31 cellular contexts compared by ENCODE assay signal in the genomic region with DNA sequence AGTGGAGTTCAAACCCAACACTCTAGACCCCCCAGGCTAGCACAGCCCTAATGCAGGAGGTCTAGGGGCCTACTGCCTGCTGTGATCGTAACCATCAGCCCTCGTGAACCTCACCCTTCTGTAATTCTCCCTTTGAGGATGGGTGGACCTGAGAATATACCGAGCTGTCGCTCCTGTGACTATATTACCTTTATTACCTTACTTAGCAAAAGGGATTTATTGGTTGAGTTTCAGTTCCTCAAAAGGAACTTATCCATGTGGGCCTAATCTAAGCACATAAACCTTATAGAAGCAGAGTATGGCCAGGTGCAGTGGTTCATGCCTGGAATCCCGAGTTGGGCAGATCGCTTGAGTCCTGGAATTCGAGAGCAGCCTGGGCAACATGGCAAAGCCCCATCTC. TPM values are rescaled to one million over a fixed set of nuclear protein-coding genes. Genes with fewer than 3 reads are reported as not detected.
DNase-seq lines count a peak whose midpoint lies in the region; ATAC-seq, FAIRE-seq and TF ChIP-seq lines count a peak whose summit lies in the region.
"Had no signal": no experiment of that assay in that cellular context is flagged by ENCODE, and none has a peak within 500 bp of the region (broad histone marks: within the 10 kb centered on the region; RNA-seq: fewer than 3 reads in every experiment).

No MANE protein-coding gene starts in this region.

- H3K4me3 ChIP-seq in trophoblast cell (ENCODE audit: low read depth, low read length) (no peak overlapping the region), HepG2 (replicated peaks in 1 of 3; ENCODE audit: insufficient read depth in 1 of 3, low read depth in 2 of 3, low read length in 3 of 3) (no peak overlapping the region), ovary (no peak overlapping the region)
- H3K4me3 ChIP-seq: BLaER1, GM23248, smooth muscle cell, tibial nerve had no signal

- no peak for FAIRE-seq in HepG2 (lab: Jason Lieb, UNC)

- H3K9ac ChIP-seq in trophoblast cell (ENCODE audit: low read length) (no peak overlapping the region), HepG2 (ENCODE audit: insufficient read depth, low read depth, low read length) (no peak overlapping the region)
- H3K9ac ChIP-seq: BLaER1, GM23248 had no signal

- H3K27me3 Mint-ChIP-seq in activated B cell treated with CpG ODN at 0.5 μM for 24 hours: peaks cover 10% of the 10 kb centered on the region

- peak overlapping the region; percentile 55 for H2AK5ac ChIP-seq in trophoblast cell (ENCODE audit: low read length)

- CTCF ChIA-PET in activated B cell treated with CpG ODN at 0.5 μM for 24 hours (lab: Charles Lee) (interaction anchor here (1.0 kb wide), 1 partner anchor 138 kb away, joined by 3 read pairs; no protein-coding TSS in a partner anchor), HepG2 (lab: Yijun Ruan, JAX; ENCODE audit: low intra/inter-chr PET ratio, low total read pairs) (no interaction called here)

- no peak overlapping the region for H4K91ac ChIP-seq in trophoblast cell (ENCODE audit: low read depth, low read length)

- H3K27ac Mint-ChIP-seq in activated B cell treated with CpG ODN at 0.5 μM for 24 hours: peak overlapping the region; percentile 31
- H3K27ac Mint-ChIP-seq: natural killer cell treated with Interleukin-12 subunit alpha and Interleukin-12 subunit beta and Interleukin-15 and Interleukin-18, amount 100 ng/mL, for 72 hours had no signal

- H3K9me3 Mint-ChIP-seq in activated B cell treated with CpG ODN at 0.5 μM for 24 hours: peaks cover 4% of the 10 kb centered on the region
- H3K9me3 Mint-ChIP-seq: natural killer cell treated with Interleukin-12 subunit alpha and Interleukin-12 subunit beta and Interleukin-15 and Interleukin-18, amount 100 ng/mL, for 72 hours had no signal

- H2BK5ac ChIP-seq in trophoblast cell (ENCODE audit: low read depth, low read length, poor library complexity): no peak overlapping the region

- peak; percentile 55 for ATAC-seq in GM18868 (IDR thresholded peaks at IDR 0.05; ENCODE audit: unreplicated experiment)
- peak; percentile 44 for ATAC-seq in HG03354 (IDR thresholded peaks at IDR 0.05; ENCODE audit: poor library complexity, severe bottlenecking, unreplicated experiment)
- ATAC-seq in activated B cell treated with CpG ODN at 0.5 μM for 24 hours (ENCODE audit: low read depth): peak; percentile 79
- ATAC-seq in HepG2: no peak
- ATAC-seq in HG02973 (IDR thresholded peaks at IDR 0.05; ENCODE audit: unreplicated experiment): no peak
- ATAC-seq: left ventricle myocardium superior; natural killer cell treated with Interleukin-12 subunit alpha and Interleukin-12 subunit beta and Interleukin-15 and Interleukin-18, amount 100 ng/mL, for 72 hours had no signal

- no TSS peak for BruUV-seq in HepG2 (replicated peaks; lab: Mats Ljungman, UMichigan)

- peaks cover 34% of the 10 kb centered on the region for H3K4me1 Mint-ChIP-seq in activated B cell treated with CpG ODN at 0.5 μM for 24 hours

- in situ Hi-C loops in HepG2 (cut with HindIII; ENCODE audit: extremely low pct_ligation_motif_present, low pct_unique_long_range_greater_than_20kb): no loop called here

- peaks cover 26% of the 10 kb centered on the region for H3K79me1 ChIP-seq in trophoblast cell (ENCODE audit: low read length)

- no peak overlapping the region for H3K14ac ChIP-seq in trophoblast cell (ENCODE audit: low read length)

- H3K4me2 ChIP-seq in trophoblast cell (ENCODE audit: low read length) (no peak overlapping the region), HepG2 (ENCODE audit: low read depth, low read length) (no peak overlapping the region)
- H3K4me2 ChIP-seq: smooth muscle cell had no signal

- intact Hi-C loops in activated B cell treated with CpG ODN at 0.5 μM for 24 hours (cut with micrococcal nuclease) (loop anchor here (10.0 kb wide), 1 partner anchor 75 kb away; no protein-coding TSS in a partner anchor), HepG2 (cut with micrococcal nuclease; ENCODE audit: unreplicated experiment) (no loop called here), ovary (cut with DNase I) (no loop called here)

- H3K9me3 ChIP-seq in trophoblast cell (ENCODE audit: insufficient read depth, low read depth, low read length) (peaks cover 4% of the 10 kb centered on the region), HepG2 (ENCODE audit: low read length) (no peaks in the 10 kb centered on the region), ovary (no peaks in the 10 kb centered on the region)
- H3K9me3 ChIP-seq: BLaER1, tibial nerve had no signal

- H3K36me3 Mint-ChIP-seq in activated B cell treated with CpG ODN at 0.5 μM for 24 hours (ENCODE audit: low read depth): no peaks in the 10 kb centered on the region
- H3K36me3 Mint-ChIP-seq: brain; mesothelial cell of epicardium; natural killer cell treated with Interleukin-12 subunit alpha and Interleukin-12 subunit beta and Interleukin-15 and Interleukin-18, amount 100 ng/mL, for 72 hours had no signal

- no peak for TF ChIP-seq CTCF in activated B cell treated with CpG ODN at 0.5 μM for 24 hours (IDR thresholded peaks at IDR 0.05)
- TF ChIP-seq CTCF in HepG2 (CRISPR knock-in tag; IDR thresholded peaks at IDR 0.05): no peak
- no peak for TF ChIP-seq CTCF in ovary (IDR thresholded peaks at IDR 0.05)

- H3K23ac ChIP-seq in trophoblast cell (ENCODE audit: low read length): no peak overlapping the region

- no peaks in the 10 kb centered on the region for H4K20me1 ChIP-seq in HepG2 (ENCODE audit: insufficient read depth, low read length)
- H4K20me1 ChIP-seq: BLaER1 had no signal

- no peaks in the 10 kb centered on the region for H3K79me2 ChIP-seq in trophoblast cell (ENCODE audit: control insufficient read depth, insufficient read depth, low read length, poor library complexity)
- H3K79me2 ChIP-seq in HepG2 (ENCODE audit: insufficient read depth, low read length): no peaks in the 10 kb centered on the region

- H3K27ac ChIP-seq in trophoblast cell (ENCODE audit: low read depth, low read length): no peak overlapping the region
- no peak overlapping the region for H3K27ac ChIP-seq in HepG2 (ENCODE audit: extremely low read length, insufficient read depth, low read length)
- no peak overlapping the region for H3K27ac ChIP-seq in ovary
- H3K27ac ChIP-seq: BLaER1, GM23248 had no signal

- H4K8ac ChIP-seq in trophoblast cell (ENCODE audit: low read depth, low read length): no peak overlapping the region

- POLR2A ChIA-PET in activated B cell treated with CpG ODN at 0.5 μM for 24 hours (lab: Charles Lee) (no interaction called here), HepG2 (lab: Yijun Ruan, JAX) (no interaction called here)

- TF ChIP-seq POLR2A in HepG2 (IDR thresholded peaks at IDR 0.05; ENCODE audit: insufficient read depth in 1 of 2, low read depth in 2 of 2, low read length in 2 of 2): no peak
- TF ChIP-seq POLR2A in ovary (IDR thresholded peaks at IDR 0.05): no peak

- no peak overlapping the region for H2AFZ ChIP-seq in trophoblast cell (ENCODE audit: insufficient read depth, low read length, poor library complexity)
- H2AFZ ChIP-seq in HepG2 (ENCODE audit: low read length): no peak overlapping the region
- H2AFZ ChIP-seq: GM23248 had no signal

- TF ChIP-seq EP300 in HepG2 (IDR thresholded peaks at IDR 0.05; ENCODE audit: low read depth in 2 of 2, low read length in 2 of 2) (no peak), HepG2 (CRISPR knock-in tag; IDR thresholded peaks at IDR 0.05; ENCODE audit: borderline replicate concordance) (no peak), ovary (IDR thresholded peaks at IDR 0.05) (no peak)

- H2BK12ac ChIP-seq in trophoblast cell (ENCODE audit: low read length): peak overlapping the region; percentile 47

- no peaks in the 10 kb centered on the region for H3K36me3 ChIP-seq in trophoblast cell (ENCODE audit: control insufficient read depth in 1 of 2, insufficient read depth in 2 of 2, low read length in 2 of 2)
- H3K36me3 ChIP-seq in HepG2 (replicated peaks in 1 of 2; ENCODE audit: control insufficient read depth in 1 of 2, insufficient read depth in 2 of 2, low read length in 2 of 2): no peaks in the 10 kb centered on the region
- no peaks in the 10 kb centered on the region for H3K36me3 ChIP-seq in ovary
- H3K36me3 ChIP-seq: BLaER1, tibial nerve had no signal

- WGBS in trophoblast cell (ENCODE audit: extremely low coverage, insufficient coverage, insufficient read length): no CpG with 5 or more reads among the region's 7 CpGs
- 54% methylated on average over 7 of the region's 7 CpGs for WGBS in HepG2 (ENCODE audit: low lambda C conversion rate)
- WGBS in ovary, 3 donors: 94 to 95% (median 95%) methylated on average over 7 of the region's 7 CpGs

- H3K27me3 ChIP-seq in trophoblast cell (ENCODE audit: insufficient read depth, low read length) (no peaks in the 10 kb centered on the region), HepG2 (ENCODE audit: control insufficient read depth in 1 of 2, insufficient read depth in 2 of 2, low read length in 2 of 2) (peaks cover 3 to 45% of the 10 kb centered on the region in 2 experiments), ovary (no peaks in the 10 kb centered on the region)
- H3K27me3 ChIP-seq: BLaER1 had no signal

- DNase-seq in activated B cell treated with CpG ODN at 0.5 μM for 24 hours (no peak), trophoblast cell (no peak), NCI-H2029 (lab: John Stamatoyannopoulos, UW) (no peak), HepG2 (ENCODE audit: low spot score) (no peak), ovary (no peak)
- DNase-seq: ACHN; activated CD4-positive, alpha-beta T cell treated with anti-CD3 and anti-CD28 coated beads for 4 hours; activated naive CD4-positive, alpha-beta T cell treated with Interleukin-2 at 50 U/mL for 16 hours; activated T-cell treated with anti-CD3 and anti-CD28 coated beads, Interleukin-2, amount 50 U/mL, for 48 hours; cerebellar nuclear complex; GM23248; islet precursor cell; left ventricle myocardium superior; NCI-H1417 treated with DMSO at 0.1 percent for 48 hours; NCI-H2081 treated with DMSO at 0.1 percent for 48 hours; NCI-H446; NCI-H82; OCI-M1; Right ventricle myocardium superior; stimulated activated CD4-positive, alpha-beta T cell treated with anti-CD3 and anti-CD28 coated beads, Interleukin-1b, Interleukin-23, amount 100 ng/mL, for 48 hours; stimulated activated CD8-positive, alpha-beta memory T cell treated with anti-CD3 and anti-CD28 coated beads, Interleukin-4, amount 100 ng/mL, for 48 hours had no signal

- no peak for TF ChIP-seq RAD21 in HepG2 (CRISPR knock-in tag; IDR thresholded peaks at IDR 0.05)

- H3K4me3 Mint-ChIP-seq in activated B cell treated with CpG ODN at 0.5 μM for 24 hours: no peak overlapping the region
- H3K4me3 Mint-ChIP-seq: brain; mesothelial cell of epicardium; natural killer cell treated with Interleukin-12 subunit alpha and Interleukin-12 subunit beta and Interleukin-15 and Interleukin-18, amount 100 ng/mL, for 72 hours had no signal

- no peak overlapping the region for H4K12ac ChIP-seq in trophoblast cell (ENCODE audit: low read depth, low read length)

- H3K18ac ChIP-seq in trophoblast cell (ENCODE audit: low read length): no peak overlapping the region

- H2BK120ac ChIP-seq in trophoblast cell (ENCODE audit: insufficient read depth, low read length, poor library complexity): no peak overlapping the region

- no peak overlapping the region for H3K4ac ChIP-seq in trophoblast cell (ENCODE audit: low read depth, low read length)

- H3K4me1 ChIP-seq in trophoblast cell (ENCODE audit: control insufficient read depth in 1 of 2, insufficient read depth in 2 of 2, low read length in 2 of 2): peaks cover 19 to 23% of the 10 kb centered on the region in 2 experiments
- H3K4me1 ChIP-seq in HepG2 (ENCODE audit: insufficient read depth, low read length): peaks cover 60% of the 10 kb centered on the region
- H3K4me1 ChIP-seq in ovary (ENCODE audit: insufficient read depth): no peaks in the 10 kb centered on the region

RNA-seq across cellular contexts. Expression of a gene that starts 19.2 kb away (rescaled TPM):
- total RNA-seq in activated B cell treated with CpG ODN at 0.5 μM for 24 hours: 0.20 TPM in 1 of 2 replicates, not detected in the other
- polyA plus RNA-seq in trophoblast cell (2013): 34.8 and 40.1 TPM in 2 replicates
- total RNA-seq in HepG2 (2016; rRNA removed; fragmentation: Illumina TruSeq; extraction: Trizol): 13.4 and 24.6 TPM in 2 replicates
- 9.2 and 9.9 TPM in 2 replicates for total RNA-seq in HepG2 (2016; cell fraction: cytosol; rRNA removed; fragmentation: Illumina TruSeq; extraction: Trizol; ENCODE audit: low read depth)
- 11.7 and 21.4 TPM in 2 replicates for total RNA-seq in HepG2 (2016; cell fraction: insoluble cytoplasmic fraction; rRNA removed; fragmentation: Illumina TruSeq; extraction: Trizol)
- 11.9 and 13.5 TPM in 2 replicates for total RNA-seq in HepG2 (2016; cell fraction: membrane; rRNA removed; fragmentation: Illumina TruSeq; extraction: Trizol)
- 17.1 and 22.3 TPM in 2 replicates for total RNA-seq in HepG2 (2016; cell fraction: nucleus; rRNA removed; fragmentation: Illumina TruSeq; extraction: Trizol)
- 84.4 and 91.2 TPM in 2 replicates for polyA plus RNA-seq in HepG2 (2011; rRNA removed)
- polyA plus RNA-seq in HepG2 (2011; cell fraction: cytosol; rRNA removed): 59.1 and 63.8 TPM in 2 replicates
- polyA plus RNA-seq in HepG2 (2011; cell fraction: nucleus; rRNA removed): 25.3 and 26.7 TPM in 2 replicates
- 79.6 and 88.1 TPM in 2 replicates for polyA plus RNA-seq in HepG2 (2012)
- 25.1 and 29.9 TPM in 2 replicates for polyA plus RNA-seq in HepG2 (2016; cell fraction: cytosol; fragmentation: Illumina TruSeq; extraction: Trizol; ENCODE audit: low read depth)
- 19.9 and 21.5 TPM in 2 replicates for polyA plus RNA-seq in HepG2 (2016; cell fraction: insoluble cytoplasmic fraction; fragmentation: Illumina TruSeq; extraction: Trizol; ENCODE audit: low read depth)
- polyA plus RNA-seq in HepG2 (2016; cell fraction: membrane; fragmentation: Illumina TruSeq; extraction: Trizol; ENCODE audit: low read depth): 20.0 and 21.7 TPM in 2 replicates
- 44.6 and 45.3 TPM in 2 replicates for polyA plus RNA-seq in HepG2 (2016; cell fraction: nucleus; fragmentation: Illumina TruSeq; extraction: Trizol; ENCODE audit: insufficient read depth, low read depth)
- 185 and 354 TPM in 2 replicates for polyA minus RNA-seq in HepG2 (2011; rRNA and poly(A)+ RNA removed; ENCODE audit: low replicate concordance)
- polyA minus RNA-seq in HepG2 (2011; cell fraction: cytosol; rRNA and poly(A)+ RNA removed): 33.1 and 45.3 TPM in 2 replicates
- 34.7 and 36.2 TPM in 2 replicates for polyA minus RNA-seq in HepG2 (2011; cell fraction: nucleus; rRNA and poly(A)+ RNA removed)
- total RNA-seq in ovary: 10 to 100 TPM; 38.9 to 97.7 (median 83.0) TPM
- 100 to 1,000 TPM in 1 of 2 donors, 10 to 100 TPM in 1; 43.8 to 114 TPM for polyA plus RNA-seq in ovary
- total RNA-seq: natural killer cell treated with Interleukin-12 subunit alpha and Interleukin-12 subunit beta and Interleukin-15 and Interleukin-18, amount 100 ng/mL, for 72 hours; T-helper 2 cell treated with Interferon-gamma antibody and Interleukin-4, amounts not matched to agents 100 ng/mL and 5 ng/mL, for 36 hours had no signal

Comparison
In these comparisons a context has a peak if more than half of its experiments do, and no peak if none do; other contexts are left out.
1. ATAC-seq: peak in GM18868 (single experiment), HG03354 (single experiment) and activated B cell treated with CpG ODN at 0.5 μM for 24 hours (single experiment); none in HepG2 (single experiment) and HG02973 (single experiment).